Comparison of ENCODE assay signal across 37 cellular contexts in the genomic region with DNA sequence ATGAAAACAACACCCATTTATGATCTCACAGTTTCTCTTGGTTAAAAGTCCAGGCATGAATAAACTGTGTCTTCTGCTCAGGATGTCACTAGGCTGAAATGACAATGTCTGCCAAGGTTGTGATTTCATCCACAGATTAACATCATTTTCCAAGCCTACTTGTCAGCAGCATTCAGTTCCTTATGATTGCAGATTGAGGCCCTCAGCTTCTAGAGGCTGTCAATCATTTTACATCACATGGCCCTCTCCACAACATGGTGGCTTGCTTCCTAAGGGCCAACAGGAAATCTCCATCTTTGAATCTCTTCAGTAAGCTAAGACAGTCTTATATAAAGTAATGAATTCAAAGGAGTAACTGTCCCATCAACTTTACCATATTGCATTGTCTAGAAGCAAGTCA.
DNase-seq lines count a peak whose midpoint lies in the region; ATAC-seq, FAIRE-seq and TF ChIP-seq lines count a peak whose summit lies in the region.
"Had no signal": no experiment of that assay in that cellular context is flagged by ENCODE, and none has a peak within 500 bp of the region (broad histone marks: within the 10 kb centered on the region; RNA-seq: fewer than 3 reads in every experiment).

No MANE protein-coding gene starts in this region.

- H2AK5ac ChIP-seq in H1 (ENCODE audit: low read depth, low read length) = no peak overlapping the region
- no peak overlapping the region for H2AK5ac ChIP-seq in neuronal stem cell (ENCODE audit: low read depth, low read length)

- H3K14ac ChIP-seq in H1 (ENCODE audit: insufficient read length) (no peak overlapping the region), neuronal stem cell (ENCODE audit: low read length) (no peak overlapping the region)

- no peaks in the 10 kb centered on the region for H3F3A ChIP-seq in neural cell (ENCODE audit: insufficient read depth, low read length, poor library complexity, severe bottlenecking)

- BruUV-seq in K562 (replicated peaks; lab: Mats Ljungman, UMichigan) = no TSS peak

- H3K79me1 ChIP-seq in H1 (ENCODE audit: low read depth, low read length) = no peaks in the 10 kb centered on the region
- H3K79me1 ChIP-seq in neuronal stem cell (ENCODE audit: low read depth, low read length) = no peaks in the 10 kb centered on the region

- TF ChIP-seq CTCF in K562 (IDR thresholded peaks at IDR 0.05 in 2 of 3, conservative IDR thresholded peaks at IDR 0.05 in 1 of 3; ENCODE audit: insufficient read depth in 2 of 3, low read depth in 1 of 3, low read length in 3 of 3) (no peak), H1 (IDR thresholded peaks at IDR 0.05; ENCODE audit: control extremely low read depth in 1 of 3, insufficient read depth in 1 of 3, low read depth in 1 of 3, low read length in 3 of 3) (no peak), neural cell (IDR thresholded peaks at IDR 0.05; ENCODE audit: poor library complexity, severe bottlenecking) (no peak), gastroesophageal sphincter (IDR thresholded peaks at IDR 0.05) (no peak), thyroid gland (IDR thresholded peaks at IDR 0.05) (no peak)

- H4K91ac ChIP-seq in H1 (replicated peaks; ENCODE audit: insufficient read length, low read length) (no peak overlapping the region), neuronal stem cell (ENCODE audit: low read depth, low read length, poor library complexity) (no peak overlapping the region)

- no peaks in the 10 kb centered on the region for H3K27me3 Mint-ChIP-seq in activated CD4-positive, alpha-beta T cell treated with anti-CD3 and anti-CD28 coated beads, Interleukin-2, amount 10 ng/mL, durations not matched to agents 7 days and 5 days
- H3K27me3 Mint-ChIP-seq: B cell; CD4-positive, alpha-beta memory T cell; CD4-positive, alpha-beta T cell; CD4-positive, CD25-positive, alpha-beta regulatory T cell; CD8-positive, alpha-beta memory T cell had no signal

- no peaks in the 10 kb centered on the region for H3K36me3 ChIP-seq in K562 (ENCODE audit: control insufficient read depth, insufficient read depth, low read length)
- no peaks in the 10 kb centered on the region for H3K36me3 ChIP-seq in H1 (ENCODE audit: control insufficient read depth in 2 of 4, insufficient read depth in 4 of 4, low read length in 3 of 4)
- no peaks in the 10 kb centered on the region for H3K36me3 ChIP-seq in neural cell (ENCODE audit: insufficient read depth, low read length)
- no peaks in the 10 kb centered on the region for H3K36me3 ChIP-seq in neuronal stem cell (replicated peaks in 1 of 2; ENCODE audit: control insufficient read depth in 2 of 2, insufficient read depth in 2 of 2, low read length in 2 of 2)
- H3K36me3 ChIP-seq in gastroesophageal sphincter = no peaks in the 10 kb centered on the region
- H3K36me3 ChIP-seq in thyroid gland = no peaks in the 10 kb centered on the region
- H3K36me3 ChIP-seq: BE2C; BLaER1; BLaER1 treated with 17β-estradiol and CSF1 and Interleukin-3, amounts not matched to agents 10 nM and 100 nM had no signal

- H3K4me1 ChIP-seq in K562 (replicated peaks in 1 of 2; ENCODE audit: control insufficient read depth in 2 of 2, insufficient read depth in 2 of 2, low read length in 2 of 2) (no peaks in the 10 kb centered on the region), H1 (replicated peaks in 1 of 4; ENCODE audit: control insufficient read depth in 3 of 4, insufficient read depth in 4 of 4, low read length in 3 of 4) (no peaks in the 10 kb centered on the region), neuronal stem cell (ENCODE audit: control insufficient read depth in 2 of 2, insufficient read depth in 1 of 2, low read depth in 1 of 2, low read length in 2 of 2) (no peaks in the 10 kb centered on the region), gastroesophageal sphincter (no peaks in the 10 kb centered on the region), thyroid gland (no peaks in the 10 kb centered on the region)
- H3K4me1 ChIP-seq: A549; BE2C; BLaER1; BLaER1 treated with 17β-estradiol and CSF1 and Interleukin-3, amounts not matched to agents 10 nM and 100 nM; Caco-2 had no signal

- FAIRE-seq in K562 (lab: Jason Lieb, UNC) = no peak
- no peak for FAIRE-seq in H1 (lab: Jason Lieb, UNC)
- FAIRE-seq: A204.1, A549, D721Med had no signal

- no peak overlapping the region for H3K56ac ChIP-seq in H1 (replicated peaks; ENCODE audit: insufficient read length, low read depth, low read length)

- H2BK120ac ChIP-seq in H1 (replicated peaks; ENCODE audit: low read depth, low read length) = no peak overlapping the region
- H2BK120ac ChIP-seq in neuronal stem cell (ENCODE audit: low read depth, low read length) = no peak overlapping the region

- H2BK12ac ChIP-seq in H1 (ENCODE audit: low read depth, low read length) = no peak overlapping the region
- no peak overlapping the region for H2BK12ac ChIP-seq in neuronal stem cell (ENCODE audit: low read length)

- DNase-seq in K562 (ENCODE audit: extremely low read depth in 1 of 4, low spot score in 3 of 4) = no peak
- DNase-seq in H1 (ENCODE audit: low read depth in 1 of 2, low spot score in 2 of 2) = no peak
- DNase-seq in neuronal stem cell (ENCODE audit: low spot score) = no peak
- DNase-seq in thyroid gland = no peak
- no peak for DNase-seq in T-helper 2 cell
- no peak for DNase-seq in activated CD4-positive, alpha-beta T cell treated with anti-CD3 and anti-CD28 coated beads, Interleukin-2, amount 10 ng/mL, durations not matched to agents 7 days and 5 days
- DNase-seq: 8988T; ACHN; AML-193; BE2C; C1 segment of cervical spinal cord; Caco-2; Calu3; CD4-positive, alpha-beta memory T cell; CD4-positive, alpha-beta T cell; CD4-positive, CD25-positive, alpha-beta regulatory T cell; CD8-positive, alpha-beta memory T cell; CD8-positive, alpha-beta T cell; COR-L47; DMS 273 treated with DMSO at 0.1 percent for 48 hours; DMS153; DMS53; DMS79; DMS79 treated with DMSO at 0.1 percent for 48 hours; DND-41; EL had no signal

- H3K23ac ChIP-seq in H1 (ENCODE audit: insufficient read length) (no peak overlapping the region), neuronal stem cell (ENCODE audit: low read depth, low read length, poor library complexity) (no peak overlapping the region)

- no peak overlapping the region for H3K4me3 Mint-ChIP-seq in activated CD4-positive, alpha-beta T cell treated with anti-CD3 and anti-CD28 coated beads, Interleukin-2, amount 10 ng/mL, durations not matched to agents 7 days and 5 days
- H3K4me3 Mint-ChIP-seq: B cell; CD14-positive monocyte; CD4-positive, alpha-beta memory T cell; CD4-positive, alpha-beta T cell; CD4-positive, CD25-positive, alpha-beta regulatory T cell; CD8-positive, alpha-beta memory T cell; CD8-positive, alpha-beta T cell had no signal

- H4K20me1 ChIP-seq in K562 (replicated peaks; ENCODE audit: control insufficient read depth, insufficient read depth, low read length) = no peaks in the 10 kb centered on the region
- H4K20me1 ChIP-seq in H1 (replicated peaks in 1 of 2; ENCODE audit: control insufficient read depth in 1 of 2, insufficient read depth in 2 of 2, low read length in 2 of 2) = no peaks in the 10 kb centered on the region
- H4K20me1 ChIP-seq in neural cell (ENCODE audit: insufficient read depth) = no peaks in the 10 kb centered on the region
- H4K20me1 ChIP-seq: BLaER1; BLaER1 treated with 17β-estradiol and CSF1 and Interleukin-3, amounts not matched to agents 10 nM and 100 nM had no signal

- H4K8ac ChIP-seq in H1 (ENCODE audit: extremely low read depth, insufficient read depth, low read length) (no peak overlapping the region), neuronal stem cell (ENCODE audit: low read depth, low read length) (no peak overlapping the region)

- no peak overlapping the region for H4K5ac ChIP-seq in H1 (ENCODE audit: insufficient read length, low read depth, low read length)

- H2BK20ac ChIP-seq in H1 (ENCODE audit: low read length) = no peak overlapping the region

- no peaks in the 10 kb centered on the region for H3K27me3 ChIP-seq in K562 (ENCODE audit: control insufficient read depth in 2 of 2, insufficient read depth in 2 of 2, low read length in 2 of 2)
- H3K27me3 ChIP-seq in H1 (replicated peaks in 1 of 4; ENCODE audit: control insufficient read depth in 3 of 4, extremely low read depth in 1 of 4, insufficient read depth in 3 of 4, low read length in 3 of 4) = no peaks in the 10 kb centered on the region
- H3K27me3 ChIP-seq in neural cell (ENCODE audit: insufficient read depth, low read depth, low read length) = no peaks in the 10 kb centered on the region
- H3K27me3 ChIP-seq in neuronal stem cell (ENCODE audit: control insufficient read depth in 3 of 3, insufficient read depth in 3 of 3, low read depth in 1 of 3, low read length in 3 of 3) = no peaks in the 10 kb centered on the region
- H3K27me3 ChIP-seq in gastroesophageal sphincter = no peaks in the 10 kb centered on the region
- H3K27me3 ChIP-seq in thyroid gland = no peaks in the 10 kb centered on the region
- H3K27me3 ChIP-seq: BE2C; BLaER1; BLaER1 treated with 17β-estradiol and CSF1 and Interleukin-3, amounts not matched to agents 10 nM and 100 nM had no signal

- H3K9me1 ChIP-seq in K562 (ENCODE audit: control insufficient read depth, insufficient read depth, low read length) = no peaks in the 10 kb centered on the region

- no peak overlapping the region for H2AFZ ChIP-seq in K562 (ENCODE audit: low read depth, low read length)
- peak overlapping the region; percentile 53; the same call in 1 of the 2 replicates for H2AFZ ChIP-seq in H1 (ENCODE audit: low read length)
- no peak overlapping the region for H2AFZ ChIP-seq in neural cell (ENCODE audit: low read depth, low read length)
- H2AFZ ChIP-seq in neuronal stem cell (ENCODE audit: low read length) = peak overlapping the region; percentile 38

- H3K79me2 ChIP-seq in K562 (ENCODE audit: control insufficient read depth, insufficient read depth, low read length) = no peaks in the 10 kb centered on the region
- H3K79me2 ChIP-seq in H1 (ENCODE audit: control insufficient read depth in 1 of 2, insufficient read depth in 2 of 2, low read length in 2 of 2) = no peaks in the 10 kb centered on the region
- no peaks in the 10 kb centered on the region for H3K79me2 ChIP-seq in neural cell (replicated peaks; ENCODE audit: insufficient read depth, low read length)

- TF ChIP-seq POLR2A in K562 (conservative IDR thresholded peaks at IDR 0.05) = no peak
- TF ChIP-seq POLR2A in H1 (IDR thresholded peaks at IDR 0.05; ENCODE audit: control extremely low read depth in 1 of 2, low read depth in 2 of 2, low read length in 2 of 2) = no peak
- TF ChIP-seq POLR2A in gastroesophageal sphincter (IDR thresholded peaks at IDR 0.05) = no peak
- TF ChIP-seq POLR2A in thyroid gland (IDR thresholded peaks at IDR 0.05) = no peak

- TF ChIP-seq RAD21 in K562 (CRISPR knock-in tag; conservative IDR thresholded peaks at IDR 0.05 in 1 of 2, IDR thresholded peaks at IDR 0.05 in 1 of 2) = no peak
- no peak for TF ChIP-seq RAD21 in H1 (IDR thresholded peaks at IDR 0.05 in 1 of 2, conservative IDR thresholded peaks at IDR 0.05 in 1 of 2; ENCODE audit: low read depth in 2 of 2, low read length in 2 of 2)
- no peak for TF ChIP-seq RAD21 in neural cell (conservative IDR thresholded peaks at IDR 0.05)

- no peaks in the 10 kb centered on the region for H3K36me3 Mint-ChIP-seq in activated CD4-positive, alpha-beta T cell treated with anti-CD3 and anti-CD28 coated beads, Interleukin-2, amount 10 ng/mL, durations not matched to agents 7 days and 5 days (ENCODE audit: low read depth)
- H3K36me3 Mint-ChIP-seq: CD14-positive monocyte; CD4-positive, alpha-beta memory T cell; CD4-positive, CD25-positive, alpha-beta regulatory T cell; CD8-positive, alpha-beta memory T cell; CD8-positive, alpha-beta T cell had no signal

- no peak overlapping the region for H3K4ac ChIP-seq in H1 (replicated peaks; ENCODE audit: insufficient read length, low read depth, low read length)
- no peak overlapping the region for H3K4ac ChIP-seq in neuronal stem cell (ENCODE audit: low read length)

- H3K27ac ChIP-seq in K562 (ENCODE audit: extremely low read depth, low read depth, low read length) (no peak overlapping the region), H1 (ENCODE audit: low read depth, low read length) (no peak overlapping the region), neural cell (ENCODE audit: low read length) (no peak overlapping the region), neuronal stem cell (replicated peaks; ENCODE audit: low read length) (no peak overlapping the region), gastroesophageal sphincter (no peak overlapping the region), thyroid gland (no peak overlapping the region)
- H3K27ac ChIP-seq: 22Rv1; A549; BLaER1; BLaER1 treated with 17β-estradiol and CSF1 and Interleukin-3, amounts not matched to agents 10 nM and 100 nM; C4-2B had no signal

- no peaks in the 10 kb centered on the region for H3K4me1 Mint-ChIP-seq in activated CD4-positive, alpha-beta T cell treated with anti-CD3 and anti-CD28 coated beads, Interleukin-2, amount 10 ng/mL, durations not matched to agents 7 days and 5 days
- H3K4me1 Mint-ChIP-seq: B cell; CD14-positive monocyte; CD4-positive, alpha-beta memory T cell; CD4-positive, CD25-positive, alpha-beta regulatory T cell; CD8-positive, alpha-beta memory T cell had no signal

- H2BK5ac ChIP-seq in H1 (ENCODE audit: low read depth, low read length) (no peak overlapping the region), neuronal stem cell (ENCODE audit: low read length) (no peak overlapping the region)

- no peak for TF ChIP-seq EP300 in K562 (IDR thresholded peaks at IDR 0.05; ENCODE audit: low read length)
- TF ChIP-seq EP300 in H1 (IDR thresholded peaks at IDR 0.05; ENCODE audit: borderline replicate concordance in 1 of 2, low read depth in 2 of 2, low read length in 2 of 2) = no peak
- TF ChIP-seq EP300 in neural cell (conservative IDR thresholded peaks at IDR 0.05; ENCODE audit: poor library complexity, severe bottlenecking) = peak; percentile 82
- TF ChIP-seq EP300 in gastroesophageal sphincter (IDR thresholded peaks at IDR 0.05) = no peak

- intact Hi-C loops in K562 (cut with micrococcal nuclease) (no loop called here), thyroid gland (cut with DNase I) (no loop called here)

- no peak overlapping the region for H3K9ac ChIP-seq in K562 (ENCODE audit: insufficient read depth in 1 of 2, low read depth in 2 of 2, low read length in 2 of 2)
- H3K9ac ChIP-seq in H1 (replicated peaks in 1 of 4; ENCODE audit: extremely low read depth in 1 of 4, low read depth in 3 of 4, low read length in 3 of 4) = no peak overlapping the region
- no peak overlapping the region for H3K9ac ChIP-seq in neural cell (ENCODE audit: low read length)
- H3K9ac ChIP-seq in neuronal stem cell (ENCODE audit: low read depth, low read length, poor library complexity) = no peak overlapping the region
- H3K9ac ChIP-seq: BLaER1; BLaER1 treated with 17β-estradiol and CSF1 and Interleukin-3, amounts not matched to agents 10 nM and 100 nM had no signal

- H3K4me2 ChIP-seq in K562 (ENCODE audit: insufficient read depth, low read length) = no peak overlapping the region
- H3K4me2 ChIP-seq in H1 (ENCODE audit: insufficient read depth in 1 of 2, low read depth in 2 of 2, low read length in 2 of 2) = no peak overlapping the region
- H3K4me2 ChIP-seq in neural cell (ENCODE audit: low read length) = no peak overlapping the region
- no peak overlapping the region for H3K4me2 ChIP-seq in neuronal stem cell (ENCODE audit: insufficient read depth, low read length, poor library complexity, severe bottlenecking)
- H3K4me2 ChIP-seq: A549; BLaER1; BLaER1 treated with 17β-estradiol and CSF1 and Interleukin-3, amounts not matched to agents 10 nM and 100 nM had no signal

- no peaks in the 10 kb centered on the region for H3K9me3 ChIP-seq in K562 (replicated peaks; ENCODE audit: control insufficient read depth, insufficient read depth, low read depth, low read length)
- H3K9me3 ChIP-seq in H1 (ENCODE audit: insufficient read depth in 2 of 2, low read depth in 1 of 2, low read length in 1 of 2) = no peaks in the 10 kb centered on the region
- no peaks in the 10 kb centered on the region for H3K9me3 ChIP-seq in neural cell (ENCODE audit: low read length)
- H3K9me3 ChIP-seq in neuronal stem cell (replicated peaks in 1 of 2; ENCODE audit: control insufficient read depth in 2 of 2, insufficient read depth in 1 of 2, low read depth in 1 of 2, low read length in 2 of 2) = no peaks in the 10 kb centered on the region
- no peaks in the 10 kb centered on the region for H3K9me3 ChIP-seq in gastroesophageal sphincter
- no peaks in the 10 kb centered on the region for H3K9me3 ChIP-seq in thyroid gland
- H3K9me3 ChIP-seq: A549, BE2C, BLaER1, Caco-2 had no signal

- H3K23me2 ChIP-seq in H1 (ENCODE audit: low read depth, low read length) = no peaks in the 10 kb centered on the region

- no peak overlapping the region for H3K27ac Mint-ChIP-seq in activated CD4-positive, alpha-beta T cell treated with anti-CD3 and anti-CD28 coated beads, Interleukin-2, amount 10 ng/mL, durations not matched to agents 7 days and 5 days
- H3K27ac Mint-ChIP-seq: B cell; CD14-positive monocyte; CD4-positive, alpha-beta memory T cell; CD4-positive, alpha-beta T cell; CD4-positive, CD25-positive, alpha-beta regulatory T cell; CD8-positive, alpha-beta memory T cell; CD8-positive, alpha-beta T cell had no signal

- no peak overlapping the region for H2BK15ac ChIP-seq in H1 (ENCODE audit: low read length)
- no peak overlapping the region for H2BK15ac ChIP-seq in neuronal stem cell (ENCODE audit: low read length)

- H3K18ac ChIP-seq in H1 (ENCODE audit: extremely low read depth, low read length) (no peak overlapping the region), neuronal stem cell (ENCODE audit: low read length) (no peak overlapping the region)

- in situ Hi-C loops in K562 (cut with MboI) = no loop called here

- H3K4me3 ChIP-seq in K562 = no peak overlapping the region
- no peak overlapping the region for H3K4me3 ChIP-seq in H1 (ENCODE audit: extremely low read depth in 1 of 4, insufficient read depth in 2 of 4, low read depth in 3 of 4, low read length in 4 of 4)
- H3K4me3 ChIP-seq in neural cell (ENCODE audit: low read length) = no peak overlapping the region
- no peak overlapping the region for H3K4me3 ChIP-seq in neuronal stem cell (ENCODE audit: low read length in 2 of 2)
- no peak overlapping the region for H3K4me3 ChIP-seq in gastroesophageal sphincter
- no peak overlapping the region for H3K4me3 ChIP-seq in thyroid gland (replicated peaks in 1 of 3)
- H3K4me3 ChIP-seq: A549; BLaER1; BLaER1 treated with 17β-estradiol and CSF1 and Interleukin-3, amounts not matched to agents 10 nM and 100 nM had no signal

- H3K9me2 ChIP-seq in neural cell (ENCODE audit: insufficient read depth, low read length) = no peaks in the 10 kb centered on the region

- CTCF ChIA-PET in K562 (lab: Yijun Ruan, JAX; ENCODE audit: low intra/inter-chr PET ratio) (no interaction called here), H1 (lab: Charles Lee; ENCODE audit: partially characterized antibody) (no interaction called here)
- CTCF ChIA-PET in activated CD4-positive, alpha-beta T cell treated with anti-CD3 and anti-CD28 coated beads, Interleukin-2, amount 10 ng/mL, durations not matched to agents 7 days and 5 days (lab: Charles Lee) = no interaction called here

- ATAC-seq in K562 = no peak
- ATAC-seq in gastroesophageal sphincter = no peak
- ATAC-seq: A549; CD8-positive, alpha-beta T cell had no signal

- POLR2A ChIA-PET in K562 (lab: Yijun Ruan, JAX) = no interaction called here
- POLR2A ChIA-PET in H1 (lab: Charles Lee; ENCODE audit: partially characterized antibody) = no interaction called here
- POLR2A ChIA-PET in activated CD4-positive, alpha-beta T cell treated with anti-CD3 and anti-CD28 coated beads, Interleukin-2, amount 10 ng/mL, durations not matched to agents 7 days and 5 days (lab: Charles Lee) = no interaction called here

- H3K9me3 Mint-ChIP-seq in activated CD4-positive, alpha-beta T cell treated with anti-CD3 and anti-CD28 coated beads, Interleukin-2, amount 10 ng/mL, durations not matched to agents 7 days and 5 days = no peaks in the 10 kb centered on the region
- H3K9me3 Mint-ChIP-seq: CD4-positive, alpha-beta T cell had no signal

Comparison
In these comparisons a context has a peak if more than half of its experiments do, and no peak if none do; other contexts are left out.
1. H2AFZ ChIP-seq: peak in H1 (single experiment) and neuronal stem cell (single experiment); none in K562 (single experiment) and neural cell (single experiment).